In the genomic region with DNA sequence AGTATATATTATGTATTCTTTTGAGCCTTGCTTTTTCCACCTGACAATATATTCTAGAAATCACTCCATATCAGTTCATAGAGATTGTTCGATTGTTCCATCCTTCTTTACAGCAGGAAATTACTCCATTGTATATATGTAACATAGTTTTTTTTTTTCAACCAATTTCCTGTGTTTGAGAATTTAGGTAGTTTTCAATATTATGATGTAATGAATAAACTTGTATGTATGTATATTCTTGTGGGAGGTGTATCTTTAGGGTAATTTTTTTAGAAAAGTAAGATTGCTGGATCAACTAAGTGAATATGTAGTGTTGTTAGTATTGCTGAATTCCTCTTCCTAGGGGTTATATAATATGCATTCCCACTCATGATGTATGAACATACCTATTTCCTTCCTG, we compare ENCODE assay signal across 22 cellular contexts.
DNase-seq lines count a peak whose midpoint lies in the region; ATAC-seq, FAIRE-seq and TF ChIP-seq lines count a peak whose summit lies in the region.
"Had no signal": no experiment of that assay in that cellular context is flagged by ENCODE, and none has a peak within 500 bp of the region (broad histone marks: within the 10 kb centered on the region; RNA-seq: fewer than 3 reads in every experiment).

No MANE protein-coding gene starts in this region.

- H3K79me2 ChIP-seq in astrocyte (ENCODE audit: insufficient read depth, low read length) = no peaks in the 10 kb centered on the region
- no peaks in the 10 kb centered on the region for H3K79me2 ChIP-seq in endothelial cell of umbilical vein (ENCODE audit: control insufficient read depth, insufficient read depth, low read length)

- H3K4me3 ChIP-seq in HEK293 (ENCODE audit: low read depth, low read length) = no peak overlapping the region
- no peak overlapping the region for H3K4me3 ChIP-seq in astrocyte (ENCODE audit: insufficient read depth, low read depth, low read length)
- H3K4me3 ChIP-seq in endothelial cell of umbilical vein (replicated peaks in 1 of 3; ENCODE audit: insufficient read depth in 1 of 3, low read depth in 1 of 3, low read length in 3 of 3) = peak overlapping the region in 1 of 3 experiments; percentile 16
- H3K4me3 ChIP-seq: BLaER1 had no signal

- no peaks in the 10 kb centered on the region for H3K36me3 Mint-ChIP-seq in astrocyte (ENCODE audit: low read depth, unreplicated experiment)
- H3K36me3 Mint-ChIP-seq in activated T-helper 1 cell treated with anti-CD3 and anti-CD28 coated beads, Interleukin-12 subunit alpha, Interleukin-12 subunit beta, Interleukin-2, Interleukin-4 antibody, amounts not matched to agents 30 ng/mL and 10 ng/mL and 1 ng/mL, durations not matched to agents 14 hours and 24 hours and 36 hours (ENCODE audit: low read depth) = peaks cover 1% of the 10 kb centered on the region
- peaks cover 5% of the 10 kb centered on the region for H3K36me3 Mint-ChIP-seq in CD4-positive, alpha-beta T cell (ENCODE audit: low read depth)
- H3K36me3 Mint-ChIP-seq: CD14-positive monocyte; CD4-positive, CD25-positive, alpha-beta regulatory T cell; CD8-positive, alpha-beta T cell had no signal

- H3K9me3 Mint-ChIP-seq in astrocyte (ENCODE audit: unreplicated experiment) = peaks cover 17% of the 10 kb centered on the region
- peaks cover 18% of the 10 kb centered on the region for H3K9me3 Mint-ChIP-seq in activated T-helper 1 cell treated with anti-CD3 and anti-CD28 coated beads, Interleukin-12 subunit alpha, Interleukin-12 subunit beta, Interleukin-2, Interleukin-4 antibody, amounts not matched to agents 30 ng/mL and 10 ng/mL and 1 ng/mL, durations not matched to agents 14 hours and 24 hours and 36 hours
- peaks cover 11% of the 10 kb centered on the region for H3K9me3 Mint-ChIP-seq in CD4-positive, alpha-beta T cell

- H3K27ac ChIP-seq in HEK293 (ENCODE audit: extremely low read depth, low read depth, low read length) (no peak overlapping the region), astrocyte (ENCODE audit: low read depth, low read length) (no peak overlapping the region), endothelial cell of umbilical vein (ENCODE audit: insufficient read depth, low read depth, low read length) (no peak overlapping the region)
- H3K27ac ChIP-seq in CD4-positive, alpha-beta T cell (ENCODE audit: low read depth, low read length) = no peak overlapping the region
- H3K27ac ChIP-seq: BLaER1 had no signal

- BruUV-seq in endothelial cell of umbilical vein (replicated peaks; lab: Mats Ljungman, UMichigan) = no TSS peak

- H4K20me1 ChIP-seq in astrocyte (ENCODE audit: insufficient read depth, low read length) (no peaks in the 10 kb centered on the region), endothelial cell of umbilical vein (replicated peaks; ENCODE audit: control insufficient read depth, extremely low read depth, insufficient read depth, low read length) (no peaks in the 10 kb centered on the region)
- H4K20me1 ChIP-seq: BLaER1 had no signal

- CTCF ChIA-PET in HEK293 (lab: Yijun Ruan, JAX) = no interaction called here
- CTCF ChIA-PET in endothelial cell of umbilical vein (lab: Charles Lee) = no interaction called here
- CTCF ChIA-PET in CD4-positive, alpha-beta T cell (lab: Charles Lee) = interaction anchor here (2.3 kb wide), 1 partner anchor 8 kb away, joined by 9 read pairs; no protein-coding TSS in a partner anchor

- no peak overlapping the region for H3K4me2 ChIP-seq in astrocyte (ENCODE audit: low read length)
- H3K4me2 ChIP-seq in endothelial cell of umbilical vein (ENCODE audit: insufficient read depth, low read length) = peak overlapping the region; percentile 24
- H3K4me2 ChIP-seq: BLaER1 had no signal

- no peaks in the 10 kb centered on the region for H3K9me1 ChIP-seq in endothelial cell of umbilical vein (replicated peaks; ENCODE audit: control insufficient read depth, extremely low read depth, insufficient read depth, low read length)

- TF ChIP-seq CTCF in HEK293 (tag by site-specific recombination; IDR thresholded peaks at IDR 0.05) = no peak
- no peak for TF ChIP-seq CTCF in astrocyte (IDR thresholded peaks at IDR 0.05; ENCODE audit: insufficient read depth, low read depth, low read length)
- no peak for TF ChIP-seq CTCF in endothelial cell of umbilical vein (IDR thresholded peaks at IDR 0.05; ENCODE audit: extremely low read depth in 1 of 2, insufficient read depth in 1 of 2, low read depth in 1 of 2, low read length in 2 of 2)
- no peak for TF ChIP-seq CTCF in CD4-positive, alpha-beta T cell (IDR thresholded peaks at IDR 0.05)

- DNase-seq in astrocyte (ENCODE audit: low read depth) (no peak), endothelial cell of umbilical vein (ENCODE audit: low read depth, low spot score) (no peak), NCI-H510A (lab: John Stamatoyannopoulos, UW) (no peak)
- DNase-seq in activated T-helper 1 cell treated with anti-CD3 and anti-CD28 coated beads, Interleukin-12 subunit alpha, Interleukin-12 subunit beta, Interleukin-2, Interleukin-4 antibody, amounts not matched to agents 30 ng/mL and 10 ng/mL and 1 ng/mL, durations not matched to agents 14 hours and 24 hours and 36 hours (ENCODE audit: low spot score) = no peak
- no peak for DNase-seq in CD4-positive, alpha-beta T cell
- DNase-seq: 8988T; ACHN; BE2C; C1 segment of cervical spinal cord; Caco-2; Calu3; CD4-positive, CD25-positive, alpha-beta regulatory T cell; CD8-positive, alpha-beta T cell; DMS79 treated with DMSO at 0.1 percent for 48 hours; GF-D8 had no signal

- H3K4me1 ChIP-seq in HEK293 (ENCODE audit: control insufficient read depth, insufficient read depth, low read length) (no peaks in the 10 kb centered on the region), astrocyte (ENCODE audit: insufficient read depth, low read length) (peaks cover 3% of the 10 kb centered on the region), endothelial cell of umbilical vein (ENCODE audit: control insufficient read depth, extremely low read depth, insufficient read depth, low read length) (peaks cover 13% of the 10 kb centered on the region)
- H3K4me1 ChIP-seq: BE2C, BLaER1, Caco-2 had no signal

- H3K36me3 ChIP-seq in HEK293 (ENCODE audit: control insufficient read depth in 2 of 2, insufficient read depth in 1 of 2, low read length in 2 of 2) (no peaks in the 10 kb centered on the region), astrocyte (ENCODE audit: insufficient read depth, low read length) (no peaks in the 10 kb centered on the region), endothelial cell of umbilical vein (ENCODE audit: control insufficient read depth in 2 of 2, extremely low read depth in 1 of 2, insufficient read depth in 2 of 2, low read length in 2 of 2) (no peaks in the 10 kb centered on the region)
- H3K36me3 ChIP-seq: BE2C, BLaER1 had no signal

- TF ChIP-seq POLR2A in endothelial cell of umbilical vein (IDR thresholded peaks at IDR 0.05; ENCODE audit: low read depth, low read length) = no peak

- intact Hi-C loops in endothelial cell of umbilical vein (cut with micrococcal nuclease) = loop anchor here (5.0 kb wide), 1 partner anchor 463 kb away; a partner anchor contains a TSS
- intact Hi-C loops in activated T-helper 1 cell treated with anti-CD3 and anti-CD28 coated beads, Interleukin-12 subunit alpha, Interleukin-12 subunit beta, Interleukin-2, Interleukin-4 antibody, amounts not matched to agents 30 ng/mL and 10 ng/mL and 1 ng/mL, durations not matched to agents 14 hours and 24 hours and 36 hours (cut with micrococcal nuclease) = loop anchor here (5.0 kb wide), 1 partner anchor 1123 kb away; no protein-coding TSS in a partner anchor
- intact Hi-C loops in CD4-positive, alpha-beta T cell (cut with DNase I, micrococcal nuclease) = loop anchor here in 1 of 2 experiments (10.0 kb wide), 1 partner anchor 235 kb away; a partner anchor contains a TSS

- H3K4me3 Mint-ChIP-seq in astrocyte (ENCODE audit: unreplicated experiment) = no peak overlapping the region
- no peak overlapping the region for H3K4me3 Mint-ChIP-seq in activated T-helper 1 cell treated with anti-CD3 and anti-CD28 coated beads, Interleukin-12 subunit alpha, Interleukin-12 subunit beta, Interleukin-2, Interleukin-4 antibody, amounts not matched to agents 30 ng/mL and 10 ng/mL and 1 ng/mL, durations not matched to agents 14 hours and 24 hours and 36 hours
- H3K4me3 Mint-ChIP-seq in CD4-positive, alpha-beta T cell = no peak overlapping the region
- H3K4me3 Mint-ChIP-seq: CD4-positive, CD25-positive, alpha-beta regulatory T cell; CD8-positive, alpha-beta T cell had no signal

- POLR2A ChIA-PET in HEK293 (lab: Yijun Ruan, JAX) = no interaction called here
- POLR2A ChIA-PET in endothelial cell of umbilical vein (lab: Charles Lee) = no interaction called here
- POLR2A ChIA-PET in CD4-positive, alpha-beta T cell (lab: Charles Lee) = no interaction called here

- H3K4me1 Mint-ChIP-seq in astrocyte (ENCODE audit: low read depth, unreplicated experiment) = peaks cover under 1% of the 10 kb centered on the region
- peaks cover 6% of the 10 kb centered on the region for H3K4me1 Mint-ChIP-seq in activated T-helper 1 cell treated with anti-CD3 and anti-CD28 coated beads, Interleukin-12 subunit alpha, Interleukin-12 subunit beta, Interleukin-2, Interleukin-4 antibody, amounts not matched to agents 30 ng/mL and 10 ng/mL and 1 ng/mL, durations not matched to agents 14 hours and 24 hours and 36 hours (ENCODE audit: low read depth)
- no peaks in the 10 kb centered on the region for H3K4me1 Mint-ChIP-seq in CD4-positive, alpha-beta T cell (ENCODE audit: low read depth)
- H3K4me1 Mint-ChIP-seq: CD14-positive monocyte; CD4-positive, CD25-positive, alpha-beta regulatory T cell had no signal

- no peaks in the 10 kb centered on the region for H3K9me3 ChIP-seq in HEK293 (ENCODE audit: control insufficient read depth, insufficient read depth, low read depth, low read length)
- peaks cover 3% of the 10 kb centered on the region for H3K9me3 ChIP-seq in astrocyte (ENCODE audit: insufficient read depth, low read depth, low read length)
- H3K9me3 ChIP-seq in endothelial cell of umbilical vein (replicated peaks; ENCODE audit: control insufficient read depth, insufficient read depth, low read length) = no peaks in the 10 kb centered on the region
- H3K9me3 ChIP-seq in CD4-positive, alpha-beta T cell (ENCODE audit: control insufficient read depth, low read length) = peaks cover 10% of the 10 kb centered on the region

- no peak overlapping the region for H3K27ac Mint-ChIP-seq in astrocyte (ENCODE audit: unreplicated experiment)
- no peak overlapping the region for H3K27ac Mint-ChIP-seq in activated T-helper 1 cell treated with anti-CD3 and anti-CD28 coated beads, Interleukin-12 subunit alpha, Interleukin-12 subunit beta, Interleukin-2, Interleukin-4 antibody, amounts not matched to agents 30 ng/mL and 10 ng/mL and 1 ng/mL, durations not matched to agents 14 hours and 24 hours and 36 hours
- H3K27ac Mint-ChIP-seq in CD4-positive, alpha-beta T cell = no peak overlapping the region
- H3K27ac Mint-ChIP-seq: CD14-positive monocyte; CD4-positive, CD25-positive, alpha-beta regulatory T cell; CD8-positive, alpha-beta T cell had no signal

- peaks cover 18% of the 10 kb centered on the region for H3K27me3 Mint-ChIP-seq in astrocyte (ENCODE audit: low read depth, unreplicated experiment)
- peaks cover 32% of the 10 kb centered on the region for H3K27me3 Mint-ChIP-seq in activated T-helper 1 cell treated with anti-CD3 and anti-CD28 coated beads, Interleukin-12 subunit alpha, Interleukin-12 subunit beta, Interleukin-2, Interleukin-4 antibody, amounts not matched to agents 30 ng/mL and 10 ng/mL and 1 ng/mL, durations not matched to agents 14 hours and 24 hours and 36 hours (ENCODE audit: insufficient read depth)
- peaks cover 49% of the 10 kb centered on the region for H3K27me3 Mint-ChIP-seq in CD4-positive, alpha-beta T cell

- ATAC-seq in CD4-positive, alpha-beta T cell (ENCODE audit: poor library complexity) = no peak
- ATAC-seq: CD8-positive, alpha-beta T cell had no signal

- FAIRE-seq in astrocyte (lab: Jason Lieb, UNC) = peak; percentile 5
- FAIRE-seq in endothelial cell of umbilical vein (lab: Jason Lieb, UNC) = no peak
- FAIRE-seq: D721Med, G401.6, GM12891, GM19239 had no signal

- dilution Hi-C loops in endothelial cell of umbilical vein (cut with MboI; ENCODE audit: extremely low pct_ligation_motif_present, low sequenced_read_pairs) = no loop called here

- H3K9ac ChIP-seq in astrocyte (ENCODE audit: low read length) (no peak overlapping the region), endothelial cell of umbilical vein (replicated peaks; ENCODE audit: extremely low read depth, insufficient read depth, low read length) (no peak overlapping the region)
- H3K9ac ChIP-seq: BLaER1 had no signal

- H2AFZ ChIP-seq in astrocyte (ENCODE audit: low read depth, low read length) (no peak overlapping the region), endothelial cell of umbilical vein (ENCODE audit: low read depth, low read length) (no peak overlapping the region)

- no peaks in the 10 kb centered on the region for H3K27me3 ChIP-seq in astrocyte (ENCODE audit: insufficient read depth, low read length)
- peaks cover 2 to 3% of the 10 kb centered on the region in 2 experiments for H3K27me3 ChIP-seq in endothelial cell of umbilical vein (ENCODE audit: control insufficient read depth in 2 of 2, insufficient read depth in 2 of 2, low read length in 2 of 2)
- no peaks in the 10 kb centered on the region for H3K27me3 ChIP-seq in CD4-positive, alpha-beta T cell (ENCODE audit: control insufficient read depth, insufficient read depth, low read length)
- H3K27me3 ChIP-seq: BE2C, BLaER1 had no signal
